In genomic region chr13:101417043-101417406, GRCh38 we compare ENCODE assay signal across 8 cellular contexts. TPM values are rescaled to one million over a fixed set of nuclear protein-coding genes. Genes with fewer than 3 reads are reported as not detected.
DNase-seq lines count a peak whose midpoint lies in the region; ATAC-seq and TF ChIP-seq lines count a peak whose summit lies in the region.

No MANE protein-coding gene starts in this region.

- CTCF ChIA-PET in activated CD4-positive, alpha-beta T cell treated with anti-CD3 and anti-CD28 coated beads for 36 hours (lab: Charles Lee): no interaction called here

- POLR2A ChIA-PET in activated CD4-positive, alpha-beta T cell treated with anti-CD3 and anti-CD28 coated beads for 36 hours (lab: Charles Lee): no interaction called here

- no peak overlapping the region for H3K27ac Mint-ChIP-seq in activated CD4-positive, alpha-beta T cell treated with anti-CD3 and anti-CD28 coated beads for 36 hours

- DNase-seq in AG10803 (ENCODE audit: low read depth): no peak
- peak; percentile 3 for DNase-seq in NCI-H2107 (lab: John Stamatoyannopoulos, UW)
- peak; percentile 56 for DNase-seq in cerebellar cortex (ENCODE audit: low spot score)
- peak; percentile 50 for DNase-seq in medulla oblongata (ENCODE audit: extremely low spot score)
- DNase-seq in stimulated activated CD4-positive, alpha-beta T cell treated with anti-CD3 and anti-CD28 coated beads, Interleukin-15, amount 100 ng/mL, for 24 hours: no peak
- DNase-seq in activated CD4-positive, alpha-beta T cell treated with anti-CD3 and anti-CD28 coated beads for 36 hours: no peak
- DNase-seq in spleen: no peak

- H3K9me3 ChIP-seq in spleen: no peaks in the 10 kb centered on the region

- peak overlapping the region; percentile 69 for H3K4me3 ChIP-seq in AG10803 (ENCODE audit: low read length)
- peak overlapping the region in 1 of 8 donors; percentile 60 for H3K4me3 ChIP-seq in spleen

- peaks cover 0 to 17% (median 6%) of the 10 kb centered on the region in 6 donors for H3K4me1 ChIP-seq in spleen

- ATAC-seq in HG02798 (IDR thresholded peaks at IDR 0.05; ENCODE audit: poor library complexity, unreplicated experiment): no peak
- ATAC-seq in activated CD4-positive, alpha-beta T cell treated with anti-CD3 and anti-CD28 coated beads for 36 hours: no peak

- no peak overlapping the region for H3K27ac ChIP-seq in spleen

- TF ChIP-seq POLR2A in spleen (IDR thresholded peaks at IDR 0.05): no peak

- TF ChIP-seq CTCF in AG10803 (conservative IDR thresholded peaks at IDR 0.05; ENCODE audit: low read length): no peak
- no peak for TF ChIP-seq CTCF in spleen (IDR thresholded peaks at IDR 0.05 in 8 of 11, conservative IDR thresholded peaks at IDR 0.05 in 3 of 11)

- intact Hi-C loops in activated CD4-positive, alpha-beta T cell treated with anti-CD3 and anti-CD28 coated beads for 36 hours (cut with DNase I, micrococcal nuclease): no loop called here
- intact Hi-C loops in spleen (cut with DNase I; ENCODE audit: low total_unique reads): no loop called here

- peaks cover 33% of the 10 kb centered on the region for H3K27me3 Mint-ChIP-seq in activated CD4-positive, alpha-beta T cell treated with anti-CD3 and anti-CD28 coated beads for 36 hours

- H3K27me3 ChIP-seq in spleen (replicated peaks in 1 of 7): peaks cover 0 to 55% (median 26%) of the 10 kb centered on the region in 7 donors

- H3K4me3 Mint-ChIP-seq in activated CD4-positive, alpha-beta T cell treated with anti-CD3 and anti-CD28 coated beads for 36 hours: no peak overlapping the region

- peaks cover 2% of the 10 kb centered on the region for H3K4me1 Mint-ChIP-seq in activated CD4-positive, alpha-beta T cell treated with anti-CD3 and anti-CD28 coated beads for 36 hours

- WGBS in spleen, 5 donors: 29 to 39% (median 31%) methylated on average over 3 of the region's 3 CpGs

- H3K9me3 Mint-ChIP-seq in activated CD4-positive, alpha-beta T cell treated with anti-CD3 and anti-CD28 coated beads for 36 hours (ENCODE audit: low read depth): no peaks in the 10 kb centered on the region

- no peaks in the 10 kb centered on the region for H3K36me3 Mint-ChIP-seq in activated CD4-positive, alpha-beta T cell treated with anti-CD3 and anti-CD28 coated beads for 36 hours (ENCODE audit: low read depth)

- H3K36me3 ChIP-seq in spleen: no peaks in the 10 kb centered on the region

RNA-seq across cellular contexts. Expression of gene NALCN, which starts 0.7 kb away (rescaled TPM):
- not detected for total RNA-seq in activated CD4-positive, alpha-beta T cell treated with anti-CD3 and anti-CD28 coated beads for 36 hours
- under 1 TPM in 5 of 7 donors, not detected in 2; 0.09 to 0.13 (median 0.09) TPM for total RNA-seq in spleen
- under 1 TPM; 0.02 to 0.06 (median 0.05) TPM for polyA plus RNA-seq in spleen

RNA-seq across cellular contexts. Expression of gene ITGBL1, which starts 35.5 kb away (rescaled TPM):
- total RNA-seq in activated CD4-positive, alpha-beta T cell treated with anti-CD3 and anti-CD28 coated beads for 36 hours: not detected
- 1 to 10 TPM in 3 of 7 donors, under 1 TPM in 3, not detected in 1; 0.72 to 1.3 (median 0.99) TPM for total RNA-seq in spleen
- 1 to 10 TPM in 1 of 3 donors, under 1 TPM in 2; 0.48 to 1.6 (median 0.59) TPM for polyA plus RNA-seq in spleen

Comparison
In these comparisons a context has a peak if more than half of its experiments do, and no peak if none do; other contexts are left out.
1. DNase-seq: peak in NCI-H2107 (single experiment), cerebellar cortex (single experiment) and medulla oblongata (single experiment); none in AG10803 (single experiment), stimulated activated CD4-positive, alpha-beta T cell treated with anti-CD3 and anti-CD28 coated beads, Interleukin-15, amount 100 ng/mL, for 24 hours (single experiment), activated CD4-positive, alpha-beta T cell treated with anti-CD3 and anti-CD28 coated beads for 36 hours (single experiment) and spleen (single experiment).